In genomic region chr5:78547731-78548189, GRCh38 we compare ENCODE assay signal across 9 cellular contexts.
DNase-seq lines count a peak whose midpoint lies in the region; ATAC-seq and TF ChIP-seq lines count a peak whose summit lies in the region.
"Had no signal": no experiment of that assay in that cellular context is flagged by ENCODE, and none has a peak within 500 bp of the region (broad histone marks: within the 10 kb centered on the region; RNA-seq: fewer than 3 reads in every experiment).

No MANE protein-coding gene starts in this region.

- H3K36me3 ChIP-seq in GM23248 (ENCODE audit: low read depth) (no peaks in the 10 kb centered on the region), right atrium auricular region (no peaks in the 10 kb centered on the region)

- H3K9me3 ChIP-seq in GM23248 (ENCODE audit: low read depth) (no peaks in the 10 kb centered on the region), right atrium auricular region (no peaks in the 10 kb centered on the region)

- DNase-seq in GM23248 (peak; percentile 97), astrocyte of the cerebellum (ENCODE audit: low read depth) (peak; percentile 61), right atrium auricular region (ENCODE audit: low spot score) (peak; percentile 94), smooth muscle cell of the brain vasculature (ENCODE audit: low read depth, low spot score) (peak; percentile 93), ecto neural progenitor cell (ENCODE audit: low spot score) (no peak), NCI-H1436 (lab: John Stamatoyannopoulos, UW) (no peak), DMS53 treated with DMSO at 0.1 percent for 48 hours (lab: John Stamatoyannopoulos, UW; ENCODE audit: unreplicated experiment) (no peak)
- DNase-seq: stimulated activated CD4-positive, alpha-beta T cell treated with anti-CD3 and anti-CD28 coated beads, Interleukin-4, amount 100 ng/mL, for 4 hours had no signal

- H3K4me1 ChIP-seq in GM23248 (ENCODE audit: insufficient read depth) (peaks cover 50% of the 10 kb centered on the region), right atrium auricular region (peaks cover 0 to 35% of the 10 kb centered on the region in 2 donors)

- peak overlapping the region; percentile 76 for H3K9ac ChIP-seq in GM23248

- no peaks in the 10 kb centered on the region for H4K20me1 ChIP-seq in GM23248 (ENCODE audit: insufficient read depth)

- TF ChIP-seq CTCF in astrocyte of the cerebellum (IDR thresholded peaks at IDR 0.05; ENCODE audit: low read depth, low read length, missing control alignments) (no peak), right atrium auricular region (IDR thresholded peaks at IDR 0.05) (no peak)

- peaks cover 56% of the 10 kb centered on the region for H3F3A ChIP-seq in GM23248 (ENCODE audit: insufficient read depth)

- 0 to 1% methylated on average over 14 of the region's 14 CpGs for WGBS in GM23248 (ENCODE audit: low coverage in 1 of 2, low lambda C conversion rate in 2 of 2, missing lambda C conversion rate in 2 of 2), 2 experiments

- peak overlapping the region; percentile 58 for H2AFZ ChIP-seq in GM23248

- H3K27me3 ChIP-seq in GM23248 (replicated peaks; ENCODE audit: insufficient read depth) (no peaks in the 10 kb centered on the region), right atrium auricular region (no peaks in the 10 kb centered on the region)

- H3K79me2 ChIP-seq in GM23248 (ENCODE audit: insufficient read depth), result 0 out of 2 replicates have a peak, but pooled peaks cover 16% of the 10 kb centered on the region

- no peaks in the 10 kb centered on the region for H3K9me2 ChIP-seq in GM23248 (ENCODE audit: insufficient read depth)

- H3K4me3 ChIP-seq in GM23248, result peak overlapping the region; percentile 52
- no peak overlapping the region for H3K4me3 ChIP-seq in astrocyte of the cerebellum (ENCODE audit: low read depth, low read length)
- H3K4me3 ChIP-seq in right atrium auricular region, result no peak overlapping the region

- H3K27ac ChIP-seq in GM23248 (peak overlapping the region; percentile 89), right atrium auricular region (peak overlapping the region; percentile 71 to 87)

- no peak for ATAC-seq in HG02973 (IDR thresholded peaks at IDR 0.05; ENCODE audit: unreplicated experiment)

- peak overlapping the region; percentile 74 for H3K4me2 ChIP-seq in GM23248 (ENCODE audit: unreplicated experiment)

- in situ Hi-C loops in GM23248 (cut with MboI), result no loop called here
- in situ Hi-C loops in astrocyte of the cerebellum (cut with HindIII; ENCODE audit: low sequenced_read_pairs), result no loop called here

Comparison
In these comparisons a context has a peak if more than half of its experiments do, and no peak if none do; other contexts are left out.
1. DNase-seq: peak in GM23248 (single experiment), astrocyte of the cerebellum (single experiment), right atrium auricular region (single experiment) and smooth muscle cell of the brain vasculature (single experiment); none in ecto neural progenitor cell (single experiment), NCI-H1436 (single experiment) and DMS53 treated with DMSO at 0.1 percent for 48 hours (single experiment).